Comparison of ENCODE assay signal across 12 cellular contexts in the genomic region with DNA sequence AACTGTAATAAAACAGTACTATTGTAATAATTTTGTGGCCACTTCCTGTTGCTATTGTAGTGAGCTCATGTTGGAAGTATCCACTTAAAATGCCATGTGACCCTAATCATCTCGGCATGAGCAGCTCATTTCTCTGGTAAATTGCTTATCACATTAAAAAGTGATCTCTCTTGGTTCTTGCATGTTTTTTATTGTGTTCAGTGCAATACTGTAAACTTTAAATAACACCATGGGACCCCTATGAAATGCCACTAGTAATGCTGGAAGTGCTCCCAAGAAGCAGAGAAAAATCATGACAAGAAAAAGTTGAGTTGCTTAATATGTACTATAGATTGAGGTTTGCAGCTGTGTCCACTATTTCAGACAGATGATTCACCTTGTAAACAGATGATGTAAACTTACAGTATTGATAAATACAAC. TPM values are rescaled to one million over a fixed set of nuclear protein-coding genes. Genes with fewer than 3 reads are reported as not detected.
DNase-seq lines count a peak whose midpoint lies in the region; ATAC-seq lines count a peak whose summit lies in the region.
"Had no signal": no experiment of that assay in that cellular context is flagged by ENCODE, and none has a peak within 500 bp of the region (broad histone marks: within the 10 kb centered on the region; RNA-seq: fewer than 3 reads in every experiment).

No MANE protein-coding gene starts in this region.

- no peaks in the 10 kb centered on the region for H3K27me3 ChIP-seq in aorta (ENCODE audit: control insufficient read depth in 1 of 2, insufficient read depth in 2 of 2, low read length in 1 of 2)
- H3K27me3 ChIP-seq: BLaER1 had no signal

- no peak overlapping the region for H3K4me3 ChIP-seq in aorta (ENCODE audit: low read length in 2 of 2)
- H3K4me3 ChIP-seq: BLaER1 had no signal

- 0 to 6% methylated on average over 1 of the region's 1 CpG for WGBS in aorta, 2 donors

- peak; percentile 74 for DNase-seq in NCI-H510A treated with DMSO at 0.1 percent for 48 hours (lab: John Stamatoyannopoulos, UW)
- no peak for DNase-seq in NCI-H510A (lab: John Stamatoyannopoulos, UW)
- DNase-seq in RKO (ENCODE audit: low spot score): peak; percentile 70
- DNase-seq in fibroblast of gingiva (ENCODE audit: low read depth): peak; percentile 54
- no peak for DNase-seq in putamen (ENCODE audit: low spot score)
- no peak for DNase-seq in NCI-H1694 (lab: John Stamatoyannopoulos, UW)
- no peak for DNase-seq in Right ventricle myocardium superior
- DNase-seq in aorta: no peak
- DNase-seq: activated CD4-positive, alpha-beta T cell treated with anti-CD3 and anti-CD28 coated beads for 36 hours; amygdala; NK-92 treated with Interleukin-12 subunit alpha and Interleukin-12 subunit beta, amount 100 ng/mL, for 24 hours had no signal

- H3K9me3 ChIP-seq in aorta (ENCODE audit: control insufficient read depth, low read length): peaks cover 2% of the 10 kb centered on the region

- H3K4me1 ChIP-seq in aorta (ENCODE audit: control insufficient read depth in 1 of 2, insufficient read depth in 2 of 2, low read length in 2 of 2): no peaks in the 10 kb centered on the region

- intact Hi-C loops in Right ventricle myocardium superior (cut with DNase I): no loop called here
- intact Hi-C loops in aorta (cut with DNase I): no loop called here

- ATAC-seq in Right ventricle myocardium superior (ENCODE audit: poor library complexity): no peak
- no peak for ATAC-seq in aorta (ENCODE audit: low FRiP score)
- ATAC-seq: activated CD4-positive, alpha-beta T cell treated with anti-CD3 and anti-CD28 coated beads for 36 hours had no signal

- no peaks in the 10 kb centered on the region for H3K36me3 ChIP-seq in aorta (ENCODE audit: control insufficient read depth in 1 of 2, insufficient read depth in 2 of 2, low read length in 1 of 2)

- H3K27ac ChIP-seq in aorta (ENCODE audit: low read depth in 1 of 2, low read length in 2 of 2): no peak overlapping the region
- H3K27ac ChIP-seq: BLaER1 had no signal

RNA-seq across cellular contexts. Expression of a gene that starts 45.6 kb away (rescaled TPM):
- total RNA-seq in Right ventricle myocardium superior (47.4 TPM), aorta (10 to 100 TPM; 53.8 to 56.5 TPM)
- polyA plus RNA-seq in aorta: 10 to 100 TPM; 37.9 to 38.6 TPM

Comparison
In these comparisons a context has a peak if more than half of its experiments do, and no peak if none do; other contexts are left out.
1. DNase-seq: peak in NCI-H510A treated with DMSO at 0.1 percent for 48 hours (single experiment), RKO (single experiment) and fibroblast of gingiva (single experiment); none in NCI-H510A (single experiment), putamen (single experiment), NCI-H1694 (single experiment), Right ventricle myocardium superior (single experiment) and aorta (0 of 2).